11 cellular contexts compared by ENCODE assay signal in genomic region chr20:41151134-41151869, GRCh38. TPM values are rescaled to one million over a fixed set of nuclear protein-coding genes. Genes with fewer than 3 reads are reported as not detected.
A peak's percentile ranks its signal among the peaks of the same experiment; 100 is the strongest.
DNase-seq lines count a peak whose midpoint lies in the region; TF ChIP-seq lines count a peak whose summit lies in the region.
"Had no signal": no experiment of that assay in that cellular context is flagged by ENCODE, and none has a peak within 500 bp of the region (broad histone marks: within the 10 kb centered on the region; RNA-seq: fewer than 3 reads in every experiment).

No MANE protein-coding gene starts in this region.

- CTCF ChIA-PET in CD8-positive, alpha-beta memory T cell (lab: Charles Lee): interaction anchor here (3.2 to 15.5 kb wide), 2 partner anchors 15 to 22 kb away, joined by 11 to 193 read pairs; partner anchors contain the start of gene PLCG1
- CTCF ChIA-PET in RWPE1 (lab: Yijun Ruan, JAX): interaction anchor here (1.1 to 3.5 kb wide), 4 partner anchors 9 to 189 kb away, joined by 5 to 12 read pairs (median 7); partner anchors contain the start of gene LPIN3

- no peak overlapping the region for H3K9ac ChIP-seq in endodermal cell (ENCODE audit: extremely low read depth, low read length, poor library complexity, severe bottlenecking)

- intact Hi-C loops in ovary (cut with DNase I): no loop called here

- H3K27ac ChIP-seq in CD8-positive, alpha-beta memory T cell (ENCODE audit: low read depth, low read length): peak overlapping the region; percentile 5
- peak overlapping the region; percentile 15; the same call in 1 of the 2 replicates for H3K27ac ChIP-seq in RWPE1
- no peak overlapping the region for H3K27ac ChIP-seq in endodermal cell (ENCODE audit: low read depth, low read length)
- no peak overlapping the region for H3K27ac ChIP-seq in ovary

- no peaks in the 10 kb centered on the region for H3K27me3 ChIP-seq in CD8-positive, alpha-beta memory T cell (ENCODE audit: insufficient read depth, low read length, poor library complexity, severe bottlenecking)
- H3K27me3 ChIP-seq in endodermal cell (ENCODE audit: control insufficient read depth, insufficient read depth, low read length, poor library complexity, severe bottlenecking) (no peaks in the 10 kb centered on the region), ovary (no peaks in the 10 kb centered on the region)
- H3K27me3 ChIP-seq: suprapubic skin had no signal

- TF ChIP-seq CTCF in RWPE1 (conservative IDR thresholded peaks at IDR 0.05; ENCODE audit: low read depth): no peak
- no peak for TF ChIP-seq CTCF in endodermal cell (conservative IDR thresholded peaks at IDR 0.05)
- no peak for TF ChIP-seq CTCF in nephron progenitor cell (IDR thresholded peaks at IDR 0.05)
- no peak for TF ChIP-seq CTCF in ovary (IDR thresholded peaks at IDR 0.05)

- H3K4me3 ChIP-seq in CD8-positive, alpha-beta memory T cell (ENCODE audit: low read length): peak overlapping the region; percentile 4
- H3K4me3 ChIP-seq in endodermal cell (ENCODE audit: low read length) (no peak overlapping the region), ovary (no peak overlapping the region)
- H3K4me3 ChIP-seq: suprapubic skin had no signal

- peaks cover 4 to 11% (median 11%) of the 10 kb centered on the region in 3 donors for H3K36me3 Mint-ChIP-seq in CD8-positive, alpha-beta memory T cell
- peaks cover 15% of the 10 kb centered on the region for H3K36me3 Mint-ChIP-seq in endodermal cell (ENCODE audit: low read depth)
- peaks cover 42% of the 10 kb centered on the region for H3K36me3 Mint-ChIP-seq in nephron progenitor cell (ENCODE audit: low read depth)

- peaks cover 92 to 99% (median 97%) of the 10 kb centered on the region in 3 donors for H3K4me1 Mint-ChIP-seq in CD8-positive, alpha-beta memory T cell
- H3K4me1 Mint-ChIP-seq in endodermal cell (peaks cover 29% of the 10 kb centered on the region), nephron progenitor cell (peaks cover 76% of the 10 kb centered on the region)

- peaks cover 100% of the 10 kb centered on the region for H3K4me1 ChIP-seq in CD8-positive, alpha-beta memory T cell (ENCODE audit: insufficient read depth, low read length)
- H3K4me1 ChIP-seq in endodermal cell (ENCODE audit: control insufficient read depth, insufficient read depth, low read length): no peaks in the 10 kb centered on the region
- peaks cover 28% of the 10 kb centered on the region for H3K4me1 ChIP-seq in ovary (ENCODE audit: insufficient read depth)

- peak overlapping the region; percentile 77 to 100 (median 95) for H3K27ac Mint-ChIP-seq in CD8-positive, alpha-beta memory T cell
- H3K27ac Mint-ChIP-seq in endodermal cell: peak overlapping the region; percentile 10
- peak overlapping the region; percentile 25 for H3K27ac Mint-ChIP-seq in nephron progenitor cell

- H3K9me3 ChIP-seq in CD8-positive, alpha-beta memory T cell (ENCODE audit: low read length): no peaks in the 10 kb centered on the region
- H3K9me3 ChIP-seq in endodermal cell (ENCODE audit: control insufficient read depth, low read length) (no peaks in the 10 kb centered on the region), ovary (no peaks in the 10 kb centered on the region)
- H3K9me3 ChIP-seq: suprapubic skin had no signal

- no peak for DNase-seq in CD8-positive, alpha-beta memory T cell
- DNase-seq in RWPE1 (ENCODE audit: low spot score): no peak
- no peak for DNase-seq in endodermal cell
- no peak for DNase-seq in nephron progenitor cell
- DNase-seq in ovary: no peak
- no peak for DNase-seq in NCI-H1930 (lab: John Stamatoyannopoulos, UW)
- DNase-seq in COR-L47 (lab: John Stamatoyannopoulos, UW): no peak
- DNase-seq: activated CD4-positive, CD25-positive, alpha-beta regulatory T cell treated with anti-CD3 and anti-CD28 coated beads, Interleukin-2, amount 50 U/mL, for 72 hours; NCI-H1105 treated with DMSO at 0.1 percent for 48 hours; NCI-H345 had no signal

- POLR2A ChIA-PET in CD8-positive, alpha-beta memory T cell (lab: Charles Lee): interaction anchor here (0.6 to 1.8 kb wide), 2 partner anchors 9 to 16 kb away, joined by 4 to 7 read pairs; no protein-coding TSS in a partner anchor
- POLR2A ChIA-PET in RWPE1 (lab: Yijun Ruan, JAX; ENCODE audit: low non-redundant PET): no interaction called here

- TF ChIP-seq POLR2A in ovary (IDR thresholded peaks at IDR 0.05): no peak

- no peaks in the 10 kb centered on the region for H3K9me3 Mint-ChIP-seq in CD8-positive, alpha-beta memory T cell
- no peaks in the 10 kb centered on the region for H3K9me3 Mint-ChIP-seq in endodermal cell
- H3K9me3 Mint-ChIP-seq in nephron progenitor cell: no peaks in the 10 kb centered on the region

- no peak for TF ChIP-seq EP300 in ovary (IDR thresholded peaks at IDR 0.05)

- WGBS in endodermal cell (ENCODE audit: insufficient coverage in 1 of 2, insufficient read length in 1 of 2), 2 experiments: 95 to 99% methylated on average over 4 to 5 of the region's 5 CpGs
- WGBS in ovary, 3 donors: 89 to 93% (median 92%) methylated on average over 5 of the region's 5 CpGs

- peak overlapping the region in 6 of 7 donors; percentile 48 to 87 (median 70) for H3K4me3 Mint-ChIP-seq in CD8-positive, alpha-beta memory T cell
- H3K4me3 Mint-ChIP-seq in endodermal cell (no peak overlapping the region), nephron progenitor cell (no peak overlapping the region)

- peaks cover 0 to 1% of the 10 kb centered on the region in 2 donors for H3K27me3 Mint-ChIP-seq in CD8-positive, alpha-beta memory T cell
- H3K27me3 Mint-ChIP-seq in endodermal cell (ENCODE audit: insufficient read depth) (no peaks in the 10 kb centered on the region), nephron progenitor cell (ENCODE audit: low read depth, poor library complexity) (peaks cover 4% of the 10 kb centered on the region)

- H3K36me3 ChIP-seq in CD8-positive, alpha-beta memory T cell (ENCODE audit: insufficient read depth, low read length): no peaks in the 10 kb centered on the region
- H3K36me3 ChIP-seq in endodermal cell (ENCODE audit: control insufficient read depth, insufficient read depth, low read length) (peaks cover 64% of the 10 kb centered on the region), ovary (no peaks in the 10 kb centered on the region)
- H3K36me3 ChIP-seq: suprapubic skin had no signal

RNA-seq across cellular contexts. Expression of gene PLCG1, which starts 14.0 kb away (rescaled TPM):
- total RNA-seq in CD8-positive, alpha-beta memory T cell: 100 to 1,000 TPM; 104 to 108 TPM
- polyA plus RNA-seq in CD8-positive, alpha-beta memory T cell: 73.5 TPM
- total RNA-seq in endodermal cell: 100 to 1,000 TPM; 227 to 257 TPM
- 283 TPM for polyA plus RNA-seq in endodermal cell (2013, experiment 1 of 2)
- 237 TPM for polyA plus RNA-seq in endodermal cell (2013, experiment 2 of 2)
- 100 to 1,000 TPM in 5 of 7 donors, 10 to 100 TPM in 2; 63.0 to 158 (median 104) TPM for total RNA-seq in ovary
- 10 to 100 TPM; 56.1 to 77.2 TPM for polyA plus RNA-seq in ovary

Comparison
In these comparisons a context has a peak if more than half of its experiments do, and no peak if none do; other contexts are left out.
1. H3K27ac ChIP-seq: peak in CD8-positive, alpha-beta memory T cell (single experiment) and RWPE1 (single experiment); none in endodermal cell (single experiment) and ovary (0 of 2).
2. H3K27ac Mint-ChIP-seq: peak in every context shown above with its lines; median percentile 95 in CD8-positive, alpha-beta memory T cell; 25 in nephron progenitor cell; 10 in endodermal cell.
3. H3K4me3 Mint-ChIP-seq: peak in CD8-positive, alpha-beta memory T cell (6 of 7); none in endodermal cell (single experiment) and nephron progenitor cell (single experiment).